In genomic region chrX:45735571-45735970, GRCh38 we compare ENCODE assay signal across 19 cellular contexts.
DNase-seq lines count a peak whose midpoint lies in the region; ATAC-seq, FAIRE-seq and TF ChIP-seq lines count a peak whose summit lies in the region.
"Had no signal": no experiment of that assay in that cellular context is flagged by ENCODE, and none has a peak within 500 bp of the region (broad histone marks: within the 10 kb centered on the region; RNA-seq: fewer than 3 reads in every experiment).

No MANE protein-coding gene starts in this region.

- H3K27me3 ChIP-seq in HepG2 (ENCODE audit: control insufficient read depth in 1 of 2, insufficient read depth in 2 of 2, low read length in 2 of 2) (no peaks in the 10 kb centered on the region; a peak in 1 of 5 replicates), right lobe of liver (peaks cover 0 to 3% of the 10 kb centered on the region in 2 donors), bronchial epithelial cell (ENCODE audit: control insufficient read depth, insufficient read depth, low read length) (no peaks in the 10 kb centered on the region)

- no peak overlapping the region for H3K4me3 Mint-ChIP-seq in type B pancreatic cell
- H3K4me3 Mint-ChIP-seq: HFFc6 had no signal

- no peaks in the 10 kb centered on the region for H4K20me1 ChIP-seq in HepG2 (ENCODE audit: insufficient read depth, low read length)

- POLR2A ChIA-PET in HepG2 (lab: Yijun Ruan, JAX) = no interaction called here

- H3K27ac ChIP-seq in HepG2 (ENCODE audit: extremely low read length, insufficient read depth, low read length) = no peak overlapping the region
- no peak overlapping the region for H3K27ac ChIP-seq in right lobe of liver
- H3K27ac ChIP-seq: C4-2B, KMS-11 had no signal

- no peak for TF ChIP-seq CTCF in HepG2 (CRISPR knock-in tag; IDR thresholded peaks at IDR 0.05)
- no peak for TF ChIP-seq CTCF in right lobe of liver (IDR thresholded peaks at IDR 0.05)
- TF ChIP-seq CTCF in bronchial epithelial cell (IDR thresholded peaks at IDR 0.05; ENCODE audit: insufficient read depth, low read length, severe bottlenecking) = no peak
- TF ChIP-seq CTCF in type B pancreatic cell (conservative IDR thresholded peaks at IDR 0.05) = no peak

- intact Hi-C loops in HepG2 (cut with micrococcal nuclease; ENCODE audit: unreplicated experiment) = no loop called here
- intact Hi-C loops in right lobe of liver (cut with DNase I) = no loop called here

- TF ChIP-seq EP300 in HepG2 (IDR thresholded peaks at IDR 0.05; ENCODE audit: low read depth in 2 of 2, low read length in 2 of 2) (no peak), HepG2 (CRISPR knock-in tag; IDR thresholded peaks at IDR 0.05; ENCODE audit: borderline replicate concordance) (no peak)

- no peaks in the 10 kb centered on the region for H3K79me2 ChIP-seq in HepG2 (ENCODE audit: insufficient read depth, low read length)

- no peak overlapping the region for H3K9ac ChIP-seq in HepG2 (ENCODE audit: insufficient read depth, low read depth, low read length)
- H3K9ac ChIP-seq: KMS-11 had no signal

- no peak overlapping the region for H3K4me2 ChIP-seq in HepG2 (ENCODE audit: low read depth, low read length)
- H3K4me2 ChIP-seq: KMS-11 had no signal

- 0% methylated on average over 1 of the region's 1 CpG for WGBS in HepG2 (ENCODE audit: low lambda C conversion rate)
- 13% methylated on average over 1 of the region's 1 CpG for WGBS in right lobe of liver (ENCODE audit: insufficient coverage, low coverage, low lambda C conversion rate, missing lambda C conversion rate)

- no peaks in the 10 kb centered on the region for H3K36me3 Mint-ChIP-seq in type B pancreatic cell

- H3K4me1 ChIP-seq in HepG2 (ENCODE audit: insufficient read depth, low read length) = no peaks in the 10 kb centered on the region
- H3K4me1 ChIP-seq in right lobe of liver = no peaks in the 10 kb centered on the region

- in situ Hi-C loops in HepG2 (cut with HindIII; ENCODE audit: extremely low pct_ligation_motif_present, low pct_unique_long_range_greater_than_20kb) = loop anchor here (25.0 kb wide), 1 partner anchor 423 kb away; no protein-coding TSS in a partner anchor

- H3K9me3 ChIP-seq in HepG2 (ENCODE audit: low read length) = no peaks in the 10 kb centered on the region
- no peaks in the 10 kb centered on the region for H3K9me3 ChIP-seq in right lobe of liver

- no peak for DNase-seq in HepG2 (ENCODE audit: low spot score)
- no peak for DNase-seq in right lobe of liver
- peak; percentile 24 for DNase-seq in NCI-H748 treated with DMSO at 0.1 percent for 48 hours (lab: John Stamatoyannopoulos, UW)
- DNase-seq in bronchial epithelial cell (ENCODE audit: low read depth) = peak; percentile 69
- DNase-seq in type B pancreatic cell (ENCODE audit: extremely low spot score, unreplicated experiment) = no peak
- no peak for DNase-seq in D341Med (ENCODE audit: low spot score)
- no peak for DNase-seq in epidermal melanocyte (ENCODE audit: insufficient read length, low spot score)
- DNase-seq: DMS153, GOT3, HFFc6, NCI-H1436, NCI-H2081 treated with DMSO at 0.1 percent for 48 hours, NCI-H526 treated with DMSO at 0.1 percent for 48 hours, SIG-M5 had no signal

- ATAC-seq in HepG2 (no peak), right lobe of liver (no peak), GM21723 (IDR thresholded peaks at IDR 0.05; ENCODE audit: unreplicated experiment) (no peak)
- ATAC-seq: Panc1 had no signal

- CTCF ChIA-PET in HepG2 (lab: Yijun Ruan, JAX; ENCODE audit: low intra/inter-chr PET ratio, low total read pairs) = no interaction called here

- no peak overlapping the region for H3K4me3 ChIP-seq in HepG2 (replicated peaks in 1 of 3; ENCODE audit: insufficient read depth in 1 of 3, low read depth in 2 of 3, low read length in 3 of 3)
- H3K4me3 ChIP-seq in right lobe of liver = no peak overlapping the region
- no peak overlapping the region for H3K4me3 ChIP-seq in bronchial epithelial cell (ENCODE audit: low read depth, low read length)

- FAIRE-seq in HepG2 (lab: Jason Lieb, UNC) = peak; percentile 37
- no peak for FAIRE-seq in bronchial epithelial cell (lab: Jason Lieb, UNC)
- FAIRE-seq: A204.1 had no signal

- no TSS peak for BruUV-seq in HepG2 (replicated peaks; lab: Mats Ljungman, UMichigan)

- TF ChIP-seq RAD21 in HepG2 (CRISPR knock-in tag; IDR thresholded peaks at IDR 0.05) = no peak

- no peak for TF ChIP-seq POLR2A in HepG2 (IDR thresholded peaks at IDR 0.05; ENCODE audit: insufficient read depth in 1 of 2, low read depth in 2 of 2, low read length in 2 of 2)
- no peak for TF ChIP-seq POLR2A in right lobe of liver (IDR thresholded peaks at IDR 0.05)

- H2AFZ ChIP-seq in HepG2 (ENCODE audit: low read length) = no peak overlapping the region

- H3K27ac Mint-ChIP-seq in type B pancreatic cell = no peak overlapping the region
- H3K27ac Mint-ChIP-seq: HFFc6 had no signal

- no peaks in the 10 kb centered on the region for H3K4me1 Mint-ChIP-seq in type B pancreatic cell (ENCODE audit: unreplicated experiment)

- no peaks in the 10 kb centered on the region for H3K36me3 ChIP-seq in HepG2 (replicated peaks in 1 of 2; ENCODE audit: control insufficient read depth in 1 of 2, insufficient read depth in 2 of 2, low read length in 2 of 2)
- no peaks in the 10 kb centered on the region for H3K36me3 ChIP-seq in right lobe of liver
- no peaks in the 10 kb centered on the region for H3K36me3 ChIP-seq in bronchial epithelial cell (ENCODE audit: control insufficient read depth, insufficient read depth, low read length)

- H3K9me3 Mint-ChIP-seq in type B pancreatic cell = peaks cover 7% of the 10 kb centered on the region

- H3K27me3 Mint-ChIP-seq in type B pancreatic cell = no peaks in the 10 kb centered on the region

TF ChIP-seq in HepG2, 621 proteins besides CTCF, POLR2A, EP300 and RAD21:
- peak; percentile 43; the same call in 1 of the 2 replicates for TF ChIP-seq ZNF7 (CRISPR knock-in tag; IDR thresholded peaks at IDR 0.05)
- TF ChIP-seq MLLT10 (CRISPR knock-in tag; IDR thresholded peaks at IDR 0.05) = no peak
- no peak for TF ChIP-seq ZNF354B (CRISPR knock-in tag; IDR thresholded peaks at IDR 0.05)
- TF ChIP-seq ZNF484 (CRISPR knock-in tag; IDR thresholded peaks at IDR 0.05; ENCODE audit: borderline replicate concordance, low read depth) = no peak
- no peak for TF ChIP-seq ZNF362 (CRISPR knock-in tag; IDR thresholded peaks at IDR 0.05; ENCODE audit: borderline replicate concordance)
TF ChIP-seq in HepG2: peak in this region for 1.

Comparison
In these comparisons a context has a peak if more than half of its experiments do, and no peak if none do; other contexts are left out.
1. DNase-seq: peak in NCI-H748 treated with DMSO at 0.1 percent for 48 hours (single experiment) and bronchial epithelial cell (single experiment); none in HepG2 (single experiment), right lobe of liver (0 of 3), type B pancreatic cell (single experiment), D341Med (single experiment) and epidermal melanocyte (single experiment).